8 cellular contexts compared by ENCODE assay signal in the genomic region with DNA sequence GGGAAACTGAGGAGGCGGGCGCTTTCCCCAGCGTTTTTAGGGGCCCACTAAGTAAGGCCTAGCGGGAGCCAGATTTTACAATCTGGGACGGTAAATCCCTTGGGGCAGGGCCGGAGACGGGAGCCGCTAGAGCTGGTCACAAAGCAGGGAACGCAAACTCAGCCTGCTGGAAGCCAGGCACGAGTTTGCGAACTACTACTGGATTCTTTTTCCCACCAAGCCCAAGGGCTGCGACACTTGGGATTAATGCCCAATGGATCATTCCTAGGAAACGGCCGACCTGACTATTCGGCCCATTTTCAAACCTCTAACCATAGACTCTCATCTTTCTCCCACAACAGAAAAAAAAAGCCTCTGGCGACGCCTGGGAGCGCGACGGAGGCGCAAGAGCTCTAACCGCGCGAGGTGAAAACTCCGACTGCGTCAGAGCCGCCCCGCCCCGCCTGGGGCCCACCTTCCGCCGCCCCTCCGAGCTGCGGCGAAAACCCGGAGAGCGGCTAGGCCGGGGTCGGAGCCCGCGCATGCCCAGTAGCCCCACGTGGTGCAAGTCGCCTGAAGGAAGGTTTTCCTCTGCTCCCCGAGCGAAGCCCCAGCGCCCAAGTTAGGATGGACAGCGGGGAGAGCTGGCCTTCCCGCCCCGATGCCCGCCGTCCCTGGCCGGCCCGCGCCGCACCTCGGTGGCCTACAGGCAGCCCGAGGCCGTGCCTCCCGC. TPM values are rescaled to one million over a fixed set of nuclear protein-coding genes. Genes with fewer than 3 reads are reported as not detected.
DNase-seq lines count a peak whose midpoint lies in the region; ATAC-seq, FAIRE-seq and TF ChIP-seq lines count a peak whose summit lies in the region.

No MANE protein-coding gene starts in this region.

- H3K27ac ChIP-seq in VCaP (peak overlapping the region; percentile 97), small intestine (ENCODE audit: low read depth in 1 of 2, low read length in 1 of 2) (peak overlapping the region; percentile 98)

- ATAC-seq in GM18520 (IDR thresholded peaks at IDR 0.05; ENCODE audit: unreplicated experiment) = peak; percentile 38
- ATAC-seq in HG03066 (IDR thresholded peaks at IDR 0.05; ENCODE audit: low read depth, unreplicated experiment) = peak; percentile 49

- TF ChIP-seq CTCF in VCaP (conservative IDR thresholded peaks at IDR 0.05) = no peak

- in situ Hi-C loops in T47D (cut with HindIII; ENCODE audit: low pct_unique_long_range_greater_than_20kb, low sequenced_read_pairs) = no loop called here

- H3K4me3 ChIP-seq in small intestine (ENCODE audit: low read depth in 1 of 2, low read length in 2 of 2) = peak overlapping the region; percentile 71 to 87

- peak; percentile 40 for FAIRE-seq in A204.1 (lab: Jason Lieb, UNC)
- FAIRE-seq in small intestine (lab: Jason Lieb, UNC) = no peak

- DNase-seq in NCI-H2171 (lab: John Stamatoyannopoulos, UW) (peak; percentile 80), T47D (ENCODE audit: low read depth in 1 of 2, low spot score in 1 of 2) (peak; percentile 84 to 97), iPS-NIHi7 (ENCODE audit: extremely low spot score) (peak; percentile 86), small intestine (peak; percentile 95)

- no peaks in the 10 kb centered on the region for H3K4me1 ChIP-seq in small intestine (ENCODE audit: control insufficient read depth in 2 of 2, insufficient read depth in 1 of 2, low read depth in 1 of 2, low read length in 1 of 2)

- H3K36me3 ChIP-seq in small intestine (ENCODE audit: control insufficient read depth in 2 of 2, insufficient read depth in 2 of 2, low read length in 2 of 2) = no peaks in the 10 kb centered on the region

- WGBS in small intestine, 3 donors = 0% methylated on average over 40 to 58 of the region's 58 CpGs

- H3K9me3 ChIP-seq in small intestine (ENCODE audit: control insufficient read depth, low read depth) = no peaks in the 10 kb centered on the region

- no peaks in the 10 kb centered on the region for H3K27me3 ChIP-seq in small intestine (ENCODE audit: control insufficient read depth in 2 of 2, insufficient read depth in 2 of 2, low read length in 2 of 2)

RNA-seq across cellular contexts. Expression of a gene that starts 0.6 kb away (rescaled TPM):
- polyA plus RNA-seq in small intestine = 10 to 100 TPM in 2 of 3 donors, 1 to 10 TPM in 1; 7.6 to 12.3 (median 10.5) TPM

Comparison
In these comparisons a context has a peak if more than half of its experiments do, and no peak if none do; other contexts are left out.
1. Peak in every context shown above with its lines: DNase-seq, ATAC-seq, H3K4me3 ChIP-seq and H3K27ac ChIP-seq.